Comparison of ENCODE assay signal across 25 cellular contexts in the genomic region with DNA sequence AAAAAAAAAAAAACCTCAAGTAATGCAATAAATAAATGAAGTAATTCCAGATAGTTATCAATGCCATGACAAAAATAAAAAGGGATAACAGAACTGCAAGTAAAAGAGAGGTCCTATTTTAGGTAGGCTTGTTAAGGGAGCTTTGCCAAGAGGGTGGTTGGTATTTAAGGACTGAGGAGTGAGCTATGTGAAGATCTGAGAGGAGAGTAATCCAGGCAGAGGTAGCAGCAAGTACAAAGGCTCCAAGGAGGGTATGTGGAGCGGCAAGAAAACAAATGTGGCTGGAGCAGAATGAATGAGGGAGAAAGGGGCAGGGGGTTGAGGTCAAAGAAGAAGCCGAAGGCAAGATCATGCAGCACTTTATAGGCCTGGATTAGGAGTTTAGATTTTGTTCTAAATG. TPM values are rescaled to one million over a fixed set of nuclear protein-coding genes. Genes with fewer than 3 reads are reported as not detected.
DNase-seq lines count a peak whose midpoint lies in the region; ATAC-seq and TF ChIP-seq lines count a peak whose summit lies in the region.
"Had no signal": no experiment of that assay in that cellular context is flagged by ENCODE, and none has a peak within 500 bp of the region (broad histone marks: within the 10 kb centered on the region; RNA-seq: fewer than 3 reads in every experiment).

No MANE protein-coding gene starts in this region.

- TF ChIP-seq CTCF in left ventricle myocardium inferior (IDR thresholded peaks at IDR 0.05; ENCODE audit: borderline replicate concordance) (no peak), choroid plexus epithelial cell (conservative IDR thresholded peaks at IDR 0.05; ENCODE audit: low read depth, low read length) (no peak), neural crest cell (conservative IDR thresholded peaks at IDR 0.05) (no peak)

- peaks cover 3% of the 10 kb centered on the region for H3K9me3 Mint-ChIP-seq in neural crest cell
- H3K9me3 Mint-ChIP-seq in naive thymus-derived CD8-positive, alpha-beta T cell, result peaks cover 0 to 10% (median 3%) of the 10 kb centered on the region in 9 donors
- H3K9me3 Mint-ChIP-seq: CD8-positive, alpha-beta T cell had no signal

- H3K27me3 Mint-ChIP-seq in neural crest cell (ENCODE audit: low read depth), result no peaks in the 10 kb centered on the region
- peaks cover 13 to 56% (median 29%) of the 10 kb centered on the region in 5 donors for H3K27me3 Mint-ChIP-seq in naive thymus-derived CD8-positive, alpha-beta T cell

- peak overlapping the region; percentile 48 for H3K27ac ChIP-seq in left ventricle myocardium inferior (replicated peaks)
- H3K27ac ChIP-seq: HL-60, Peyer's patch, SJSA1 had no signal

- no peak for TF ChIP-seq POLR2A in GM18505 (IDR thresholded peaks at IDR 0.05; ENCODE audit: borderline replicate concordance, extremely low read depth, insufficient read depth, insufficient read length)

- H3K4me3 ChIP-seq in left ventricle myocardium inferior (no peak overlapping the region), choroid plexus epithelial cell (ENCODE audit: low read depth, low read length) (no peak overlapping the region)
- H3K4me3 ChIP-seq: Peyer's patch, SJSA1 had no signal

- no peak for DNase-seq in left ventricle myocardium inferior
- DNase-seq in cardiac septum (ENCODE audit: low spot score), result no peak
- DNase-seq in choroid plexus epithelial cell (ENCODE audit: low read depth), result peak; percentile 26
- DNase-seq in neural crest cell (ENCODE audit: low read depth, low spot score), result no peak
- DNase-seq in dedifferentiated amniotic fluid mesenchymal stem cell (ENCODE audit: extremely low spot score), result no peak
- no peak for DNase-seq in naive thymus-derived CD8-positive, alpha-beta T cell
- no peak for DNase-seq in NCI-H1417 (lab: John Stamatoyannopoulos, UW)
- DNase-seq: AML-193; C1 segment of cervical spinal cord; CD8-positive, alpha-beta T cell; DND-41; HCEC 1CT; KG1; NCI-H1092; NCI-H146; NCI-H2029 treated with DMSO at 0.1 percent for 48 hours; NCI-H2171; NCI-H345; NCI-H524 treated with DMSO at 0.1 percent for 48 hours; NCI-H82; Peyer's patch had no signal

- H3K4me1 ChIP-seq in left ventricle myocardium inferior, result peaks cover 12% of the 10 kb centered on the region
- H3K4me1 ChIP-seq: Peyer's patch, SJSA1 had no signal

- H3K27me3 ChIP-seq in left ventricle myocardium inferior (ENCODE audit: low read depth), result no peaks in the 10 kb centered on the region
- H3K27me3 ChIP-seq: Peyer's patch, SJSA1 had no signal

- H3K36me3 ChIP-seq in left ventricle myocardium inferior, result no peaks in the 10 kb centered on the region
- H3K36me3 ChIP-seq: Peyer's patch, SJSA1 had no signal

- ATAC-seq in GM18505 (IDR thresholded peaks at IDR 0.05; ENCODE audit: unreplicated experiment), result no peak
- ATAC-seq in naive thymus-derived CD8-positive, alpha-beta T cell, result no peak
- ATAC-seq: CD8-positive, alpha-beta T cell had no signal

- POLR2A ChIA-PET in naive thymus-derived CD8-positive, alpha-beta T cell (lab: Charles Lee), result no interaction called here

- no peaks in the 10 kb centered on the region for H3K9me3 ChIP-seq in left ventricle myocardium inferior (replicated peaks)
- H3K9me3 ChIP-seq: Peyer's patch, SJSA1 had no signal

- peaks cover 51% of the 10 kb centered on the region for H3K4me1 Mint-ChIP-seq in neural crest cell
- no peaks in the 10 kb centered on the region for H3K4me1 Mint-ChIP-seq in naive thymus-derived CD8-positive, alpha-beta T cell

- peak overlapping the region; percentile 29 for H3K4me3 Mint-ChIP-seq in neural crest cell
- H3K4me3 Mint-ChIP-seq in naive thymus-derived CD8-positive, alpha-beta T cell, result no peak overlapping the region
- H3K4me3 Mint-ChIP-seq: CD8-positive, alpha-beta T cell had no signal

- intact Hi-C loops in left ventricle myocardium inferior (cut with micrococcal nuclease), result no loop called here
- intact Hi-C loops in cardiac septum (cut with DNase I), result no loop called here

- H3K27ac Mint-ChIP-seq in neural crest cell (ENCODE audit: unreplicated experiment), result peak overlapping the region; percentile 95
- H3K27ac Mint-ChIP-seq in naive thymus-derived CD8-positive, alpha-beta T cell, result no peak overlapping the region
- H3K27ac Mint-ChIP-seq: CD8-positive, alpha-beta T cell had no signal

- H3K36me3 Mint-ChIP-seq in neural crest cell (ENCODE audit: low read depth), result peaks cover 2% of the 10 kb centered on the region
- no peaks in the 10 kb centered on the region for H3K36me3 Mint-ChIP-seq in naive thymus-derived CD8-positive, alpha-beta T cell
- H3K36me3 Mint-ChIP-seq: CD8-positive, alpha-beta T cell had no signal

RNA-seq across cellular contexts. Expression of a gene that starts 59.9 kb away (rescaled TPM):
- total RNA-seq in left ventricle myocardium inferior (35.1 TPM), cardiac septum (33.5 TPM), neural crest cell (35.6 and 38.0 TPM in 2 replicates)
- total RNA-seq in naive thymus-derived CD8-positive, alpha-beta T cell, result 1 to 10 TPM; 1.3 to 1.5 TPM
- polyA plus RNA-seq in naive thymus-derived CD8-positive, alpha-beta T cell, result under 1 TPM; 0.01 to 0.18 (median 0.09) TPM
- total RNA-seq: OCI-LY7 had no signal

Comparison
In these comparisons a context has a peak if more than half of its experiments do, and no peak if none do; other contexts are left out.
1. RNA of a gene that starts 59.9 kb away (total RNA-seq): 35.6 to 38.0 TPM in neural crest cell, 35.1 TPM in left ventricle myocardium inferior (single experiment) and 33.5 TPM in cardiac septum (single experiment); 1.3 to 1.5 TPM in naive thymus-derived CD8-positive, alpha-beta T cell; every median in the first group is over 10 times any median in the second.